Comparison of ENCODE assay signal across 8 cellular contexts in genomic region chr7:30938435-30939316, GRCh38.
DNase-seq lines count a peak whose midpoint lies in the region; ATAC-seq, FAIRE-seq and TF ChIP-seq lines count a peak whose summit lies in the region.

No MANE protein-coding gene starts in this region.

- H4K20me1 ChIP-seq in DOHH2 (ENCODE audit: control insufficient read depth, insufficient read depth, low read depth, low read length): no peaks in the 10 kb centered on the region

- no peak for TF ChIP-seq EP300 in Ishikawa (IDR thresholded peaks at IDR 0.05; ENCODE audit: borderline replicate concordance)

- H3K4me3 ChIP-seq in DOHH2 (ENCODE audit: low read length): no peak overlapping the region
- no peak overlapping the region for H3K4me3 ChIP-seq in parathyroid adenoma (ENCODE audit: low read depth, low read length)

- H3K27me3 ChIP-seq in DOHH2 (ENCODE audit: control insufficient read depth, low read length) (peaks cover 13% of the 10 kb centered on the region), parathyroid adenoma (ENCODE audit: control insufficient read depth, insufficient read depth, low read length) (no peaks in the 10 kb centered on the region)

- H3K9me3 ChIP-seq in DOHH2 (ENCODE audit: control insufficient read depth, insufficient read depth, low read length) (no peaks in the 10 kb centered on the region), parathyroid adenoma (ENCODE audit: control insufficient read depth, low read length) (no peaks in the 10 kb centered on the region)

- H3K9ac ChIP-seq in parathyroid adenoma: no peak overlapping the region

- TF ChIP-seq CTCF in DOHH2 (IDR thresholded peaks at IDR 0.05; ENCODE audit: low read depth, low read length, poor library complexity, severe bottlenecking): peak; percentile 98
- peak; percentile 92 for TF ChIP-seq CTCF in parathyroid adenoma (IDR thresholded peaks at IDR 0.05)

- H3K36me3 ChIP-seq in DOHH2 (ENCODE audit: control insufficient read depth, low read length): no peaks in the 10 kb centered on the region
- no peaks in the 10 kb centered on the region for H3K36me3 ChIP-seq in parathyroid adenoma (ENCODE audit: control insufficient read depth, insufficient read depth, low read length)

- ATAC-seq in GM21619 (IDR thresholded peaks at IDR 0.05; ENCODE audit: unreplicated experiment): peak; percentile 84

- FAIRE-seq in RCC 7860 (lab: Jason Lieb, UNC) (no peak), urothelium cell line (lab: Jason Lieb, UNC) (peak; percentile 90)

- TF ChIP-seq RAD21 in Ishikawa (IDR thresholded peaks at IDR 0.05; ENCODE audit: low read depth): peak; percentile 60

- DNase-seq in RCC 7860 (ENCODE audit: low spot score) (peak; percentile 56), head of caudate nucleus (peak; percentile 30 to 91 (median 80)), urothelium cell line (ENCODE audit: low spot score) (peak; percentile 89)
- peak; percentile 27 for DNase-seq in activated effector memory CD4-positive, alpha-beta T cell treated with Interleukin-2 at 50 U/mL for 16 hours

- no peaks in the 10 kb centered on the region for H3K9me2 ChIP-seq in DOHH2 (replicated peaks; ENCODE audit: control insufficient read depth, low read length)

- intact Hi-C loops in head of caudate nucleus (cut with DNase I): no loop called here

- H3K4me2 ChIP-seq in DOHH2 (ENCODE audit: low read length): no peak overlapping the region
- no peak overlapping the region for H3K4me2 ChIP-seq in parathyroid adenoma (ENCODE audit: low read length)

- H3K4me1 ChIP-seq in DOHH2 (ENCODE audit: control insufficient read depth, low read length): no peaks in the 10 kb centered on the region
- H3K4me1 ChIP-seq in parathyroid adenoma: no peaks in the 10 kb centered on the region

- H3K79me2 ChIP-seq in DOHH2 (ENCODE audit: control insufficient read depth, low read length) (no peaks in the 10 kb centered on the region), parathyroid adenoma (no peaks in the 10 kb centered on the region)

- H2AFZ ChIP-seq in parathyroid adenoma: peak overlapping the region; percentile 36

- H3K27ac ChIP-seq in DOHH2 (ENCODE audit: low read depth, low read length) (no peak overlapping the region), parathyroid adenoma (no peak overlapping the region)

- no peaks in the 10 kb centered on the region for H3F3A ChIP-seq in DOHH2 (ENCODE audit: control insufficient read depth, insufficient read depth)

TF ChIP-seq in Ishikawa, 13 proteins besides CTCF, POLR2A, EP300 and RAD21:
- TF ChIP-seq CEBPB (IDR thresholded peaks at IDR 0.05): peak; percentile 20; the same call in 1 of the 2 replicates
- TF ChIP-seq EGR1 (IDR thresholded peaks at IDR 0.05): no peak
- TF ChIP-seq YY1 (IDR thresholded peaks at IDR 0.05; ENCODE audit: low read depth): 0 out of 2 replicates have a peak, but pooled peaks have one; percentile 35
TF ChIP-seq in Ishikawa: peak in this region for 2.

Comparison
In these comparisons a context has a peak if more than half of its experiments do, and no peak if none do; other contexts are left out.
1. DNase-seq: peak in every context shown above with its lines; median percentile 89 in urothelium cell line; 80 in head of caudate nucleus; 56 in RCC 7860; 27 in activated effector memory CD4-positive, alpha-beta T cell treated with Interleukin-2 at 50 U/mL for 16 hours.